In genomic region chr22:19965771-19966709, GRCh38 we compare ENCODE assay signal across 1 cellular context.
A peak's percentile ranks its signal among the peaks of the same experiment; 100 is the strongest.
TF ChIP-seq lines count a peak whose summit lies in the region.

No MANE protein-coding gene starts in this region.

TF ChIP-seq in K562, 482 proteins besides CTCF, POLR2A, EP300 and RAD21 (continued from another document and continues in another):
- TF ChIP-seq HMBOX1 (IDR thresholded peaks at IDR 0.05) (peak; percentile 74; the same call in 1 of the 2 replicates), ZNF12 (CRISPR knock-in tag; IDR thresholded peaks at IDR 0.05) (no peak), CTBP1 (IDR thresholded peaks at IDR 0.05; ENCODE audit: borderline replicate concordance) (peak; percentile 55), PTRF (tag; IDR thresholded peaks at IDR 0.05) (no peak), MLX (CRISPR knock-in tag; conservative IDR thresholded peaks at IDR 0.05) (0 out of 4 replicates have a peak, but pooled peaks of 1 of the 2 experiments have one; percentile 33), PCBP1 (IDR thresholded peaks at IDR 0.05; ENCODE audit: low read depth, low read length, poor library complexity, severe bottlenecking) (no peak), NFXL1 (CRISPR knock-in tag; IDR thresholded peaks at IDR 0.05) (no peak), AFF1 (IDR thresholded peaks at IDR 0.05; ENCODE audit: low read depth in 1 of 2, partially characterized antibody in 2 of 2) (peak in 1 of 2 experiments; percentile 33), MAFG (tag; conservative IDR thresholded peaks at IDR 0.05) (peak; percentile 75), ATF7 (IDR thresholded peaks at IDR 0.05) (peak; percentile 92), HDAC8 (tag; IDR thresholded peaks at IDR 0.05) (0 out of 2 replicates have a peak, but pooled peaks have one; percentile 17), ZKSCAN8 (CRISPR knock-in tag; IDR thresholded peaks at IDR 0.05) (no peak), ZMIZ1 (IDR thresholded peaks at IDR 0.05; ENCODE audit: low read depth in 2 of 2, low read length in 2 of 2) (no peak; a peak in 1 of 4 replicates), CSDE1 (IDR thresholded peaks at IDR 0.05) (no peak), PATZ1 (CRISPR knock-in tag; IDR thresholded peaks at IDR 0.05; ENCODE audit: borderline replicate concordance) (no peak), JUN (IDR thresholded peaks at IDR 0.05; ENCODE audit: borderline replicate concordance, low read depth, low read length) (peak; percentile 26; the same call in 1 of the 2 replicates), JUN (CRISPR knock-in tag; IDR thresholded peaks at IDR 0.05; ENCODE audit: borderline replicate concordance) (no peak), SRF (CRISPR knock-in tag; IDR thresholded peaks at IDR 0.05) (no peak), HNRNPH1 (optimal IDR thresholded peaks at IDR 0.05; ENCODE audit: low read depth, low read length) (no peak), FOS (IDR thresholded peaks at IDR 0.05; ENCODE audit: extremely low read depth, insufficient read length) (no peak), POLR2AphosphoS5 (IDR thresholded peaks at IDR 0.05; ENCODE audit: control insufficient read depth, insufficient read depth, low read depth, low read length) (no peak), CCAR2 (IDR thresholded peaks at IDR 0.05; ENCODE audit: low read depth, low read length) (no peak), ZBTB7A (IDR thresholded peaks at IDR 0.05; ENCODE audit: borderline replicate concordance, control insufficient read depth, low read depth, low read length) (peak; percentile 99), ZBED1 (IDR thresholded peaks at IDR 0.05) (no peak), PML (IDR thresholded peaks at IDR 0.05; ENCODE audit: low read length) (no peak), TSHZ1 (CRISPR knock-in tag; IDR thresholded peaks at IDR 0.05) (0 out of 2 replicates have a peak, but pooled peaks have one; percentile 1), NFATC3 (IDR thresholded peaks at IDR 0.05) (0 out of 2 replicates have a peak, but pooled peaks have one; percentile 65), IRF2 (CRISPR knock-in tag; IDR thresholded peaks at IDR 0.05) (no peak), ZBTB17 (CRISPR knock-in tag; IDR thresholded peaks at IDR 0.05) (no peak), SMARCA5 (IDR thresholded peaks at IDR 0.05) (peak; percentile 69; the same call in 1 of the 2 replicates), NFE2 (IDR thresholded peaks at IDR 0.05; ENCODE audit: low read depth) (peak; percentile 71), HOXB6 (CRISPR knock-in tag; IDR thresholded peaks at IDR 0.05; ENCODE audit: borderline replicate concordance) (no peak), ZNF830 (CRISPR knock-in tag; IDR thresholded peaks at IDR 0.05) (peak; percentile 65; the same call in 1 of the 2 replicates), CXXC5 (CRISPR knock-in tag; IDR thresholded peaks at IDR 0.05) (peak; percentile 39; the same call in 1 of the 2 replicates), KAT8 (IDR thresholded peaks at IDR 0.05; ENCODE audit: low read depth) (no peak), TCF7L2 (IDR thresholded peaks at IDR 0.05; ENCODE audit: low read depth, low read length) (0 out of 2 replicates have a peak, but pooled peaks have one; percentile 36), HMG20A (CRISPR knock-in tag; conservative IDR thresholded peaks at IDR 0.05) (no peak), ZNF766 (CRISPR knock-in tag; conservative IDR thresholded peaks at IDR 0.05) (no peak), CBFA2T3 (IDR thresholded peaks at IDR 0.05) (peak; percentile 10; the same call in 1 of the 2 replicates), ZNF785 (CRISPR knock-in tag; IDR thresholded peaks at IDR 0.05) (no peak), GTF2F1 (IDR thresholded peaks at IDR 0.05; ENCODE audit: low read depth, low read length) (no peak), HDAC2 (IDR thresholded peaks at IDR 0.05) (peak; percentile 38; the same call in 1 of the 2 replicates), ETV6 (IDR thresholded peaks at IDR 0.05; ENCODE audit: borderline replicate concordance in 1 of 2, low read depth in 2 of 2, low read length in 1 of 2) (no peak), ETV6 (CRISPR knock-in tag; IDR thresholded peaks at IDR 0.05; ENCODE audit: borderline replicate concordance) (no peak)
- TF ChIP-seq, protein P1, sequence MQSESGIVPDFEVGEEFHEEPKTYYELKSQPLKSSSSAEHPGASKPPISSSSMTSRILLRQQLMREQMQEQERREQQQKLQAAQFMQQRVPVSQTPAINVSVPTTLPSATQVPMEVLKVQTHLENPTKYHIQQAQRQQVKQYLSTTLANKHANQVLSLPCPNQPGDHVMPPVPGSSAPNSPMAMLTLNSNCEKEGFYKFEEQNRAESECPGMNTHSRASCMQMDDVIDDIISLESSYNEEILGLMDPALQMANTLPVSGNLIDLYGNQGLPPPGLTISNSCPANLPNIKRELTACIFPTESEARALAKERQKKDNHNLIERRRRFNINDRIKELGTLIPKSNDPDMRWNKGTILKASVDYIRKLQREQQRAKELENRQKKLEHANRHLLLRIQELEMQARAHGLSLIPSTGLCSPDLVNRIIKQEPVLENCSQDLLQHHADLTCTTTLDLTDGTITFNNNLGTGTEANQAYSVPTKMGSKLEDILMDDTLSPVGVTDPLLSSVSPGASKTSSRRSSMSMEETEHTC (IDR thresholded peaks at IDR 0.05) = no peak
- TF ChIP-seq, protein P2, sequence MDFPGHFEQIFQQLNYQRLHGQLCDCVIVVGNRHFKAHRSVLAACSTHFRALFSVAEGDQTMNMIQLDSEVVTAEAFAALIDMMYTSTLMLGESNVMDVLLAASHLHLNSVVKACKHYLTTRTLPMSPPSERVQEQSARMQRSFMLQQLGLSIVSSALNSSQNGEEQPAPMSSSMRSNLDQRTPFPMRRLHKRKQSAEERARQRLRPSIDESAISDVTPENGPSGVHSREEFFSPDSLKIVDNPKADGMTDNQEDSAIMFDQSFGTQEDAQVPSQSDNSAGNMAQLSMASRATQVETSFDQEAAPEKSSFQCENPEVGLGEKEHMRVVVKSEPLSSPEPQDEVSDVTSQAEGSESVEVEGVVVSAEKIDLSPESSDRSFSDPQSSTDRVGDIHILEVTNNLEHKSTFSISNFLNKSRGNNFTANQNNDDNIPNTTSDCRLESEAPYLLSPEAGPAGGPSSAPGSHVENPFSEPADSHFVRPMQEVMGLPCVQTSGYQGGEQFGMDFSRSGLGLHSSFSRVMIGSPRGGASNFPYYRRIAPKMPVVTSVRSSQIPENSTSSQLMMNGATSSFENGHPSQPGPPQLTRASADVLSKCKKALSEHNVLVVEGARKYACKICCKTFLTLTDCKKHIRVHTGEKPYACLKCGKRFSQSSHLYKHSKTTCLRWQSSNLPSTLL (IDR thresholded peaks at IDR 0.05) = no peak
- TF ChIP-seq, protein P3, sequence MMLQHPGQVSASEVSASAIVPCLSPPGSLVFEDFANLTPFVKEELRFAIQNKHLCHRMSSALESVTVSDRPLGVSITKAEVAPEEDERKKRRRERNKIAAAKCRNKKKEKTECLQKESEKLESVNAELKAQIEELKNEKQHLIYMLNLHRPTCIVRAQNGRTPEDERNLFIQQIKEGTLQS (IDR thresholded peaks at IDR 0.05) = peak; percentile 88
- TF ChIP-seq, protein P3 (CRISPR knock-in tag; conservative IDR thresholded peaks at IDR 0.05) = no peak
